In the genomic region with DNA sequence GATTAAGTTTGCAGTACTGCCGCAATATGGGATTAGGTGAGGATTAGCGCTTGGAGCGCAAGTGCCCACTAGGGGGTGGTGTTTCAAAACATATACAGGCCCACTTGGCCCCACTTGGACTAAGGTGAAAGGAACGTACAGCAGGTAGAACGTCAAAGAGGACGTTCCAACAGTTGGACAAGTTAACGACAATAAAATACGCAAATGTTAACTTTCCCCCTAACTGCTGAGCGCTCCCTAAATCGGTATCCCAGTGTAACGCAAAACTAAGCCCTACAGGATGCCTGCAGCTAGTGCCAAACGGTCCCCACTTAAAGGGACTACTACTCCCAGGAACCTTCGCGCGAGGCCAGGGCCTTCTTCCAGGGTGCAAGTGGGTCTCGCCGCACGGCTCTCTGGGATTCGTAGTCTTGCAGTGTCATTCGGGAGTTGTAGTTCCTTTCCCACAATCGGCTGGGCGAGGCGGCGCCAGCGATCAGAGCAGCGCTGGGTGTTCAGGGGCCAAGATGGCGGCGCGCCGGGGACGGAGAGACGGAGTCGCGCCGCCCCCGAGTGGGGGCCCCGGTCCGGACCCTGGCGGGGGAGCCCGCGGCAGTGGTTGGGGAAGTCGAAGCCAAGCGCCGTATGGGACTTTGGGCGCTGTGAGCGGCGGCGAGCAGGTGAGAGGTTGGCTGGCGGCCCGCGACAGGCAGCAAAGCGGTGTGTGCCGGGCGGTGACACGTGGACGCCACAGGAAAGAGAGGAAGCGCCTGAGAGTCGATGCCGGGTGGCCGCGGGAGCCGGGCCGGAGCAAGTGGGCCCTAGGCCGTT, we compare ENCODE assay signal across 1 cellular context.
TF ChIP-seq lines count a peak whose summit lies in the region.

A gene with protein sequence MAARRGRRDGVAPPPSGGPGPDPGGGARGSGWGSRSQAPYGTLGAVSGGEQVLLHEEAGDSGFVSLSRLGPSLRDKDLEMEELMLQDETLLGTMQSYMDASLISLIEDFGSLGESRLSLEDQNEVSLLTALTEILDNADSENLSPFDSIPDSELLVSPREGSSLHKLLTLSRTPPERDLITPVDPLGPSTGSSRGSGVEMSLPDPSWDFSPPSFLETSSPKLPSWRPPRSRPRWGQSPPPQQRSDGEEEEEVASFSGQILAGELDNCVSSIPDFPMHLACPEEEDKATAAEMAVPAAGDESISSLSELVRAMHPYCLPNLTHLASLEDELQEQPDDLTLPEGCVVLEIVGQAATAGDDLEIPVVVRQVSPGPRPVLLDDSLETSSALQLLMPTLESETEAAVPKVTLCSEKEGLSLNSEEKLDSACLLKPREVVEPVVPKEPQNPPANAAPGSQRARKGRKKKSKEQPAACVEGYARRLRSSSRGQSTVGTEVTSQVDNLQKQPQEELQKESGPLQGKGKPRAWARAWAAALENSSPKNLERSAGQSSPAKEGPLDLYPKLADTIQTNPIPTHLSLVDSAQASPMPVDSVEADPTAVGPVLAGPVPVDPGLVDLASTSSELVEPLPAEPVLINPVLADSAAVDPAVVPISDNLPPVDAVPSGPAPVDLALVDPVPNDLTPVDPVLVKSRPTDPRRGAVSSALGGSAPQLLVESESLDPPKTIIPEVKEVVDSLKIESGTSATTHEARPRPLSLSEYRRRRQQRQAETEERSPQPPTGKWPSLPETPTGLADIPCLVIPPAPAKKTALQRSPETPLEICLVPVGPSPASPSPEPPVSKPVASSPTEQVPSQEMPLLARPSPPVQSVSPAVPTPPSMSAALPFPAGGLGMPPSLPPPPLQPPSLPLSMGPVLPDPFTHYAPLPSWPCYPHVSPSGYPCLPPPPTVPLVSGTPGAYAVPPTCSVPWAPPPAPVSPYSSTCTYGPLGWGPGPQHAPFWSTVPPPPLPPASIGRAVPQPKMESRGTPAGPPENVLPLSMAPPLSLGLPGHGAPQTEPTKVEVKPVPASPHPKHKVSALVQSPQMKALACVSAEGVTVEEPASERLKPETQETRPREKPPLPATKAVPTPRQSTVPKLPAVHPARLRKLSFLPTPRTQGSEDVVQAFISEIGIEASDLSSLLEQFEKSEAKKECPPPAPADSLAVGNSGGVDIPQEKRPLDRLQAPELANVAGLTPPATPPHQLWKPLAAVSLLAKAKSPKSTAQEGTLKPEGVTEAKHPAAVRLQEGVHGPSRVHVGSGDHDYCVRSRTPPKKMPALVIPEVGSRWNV (N-terminal part only) (plus strand): TSS at position 478 of the 810 bp plus-strand sequence. CDS start 29 bp downstream, at position 507.

TF ChIP-seq in HepG2, 621 proteins besides CTCF, POLR2A, EP300 and RAD21 (continued from another document and continues in another):
- TF ChIP-seq, protein P1, sequence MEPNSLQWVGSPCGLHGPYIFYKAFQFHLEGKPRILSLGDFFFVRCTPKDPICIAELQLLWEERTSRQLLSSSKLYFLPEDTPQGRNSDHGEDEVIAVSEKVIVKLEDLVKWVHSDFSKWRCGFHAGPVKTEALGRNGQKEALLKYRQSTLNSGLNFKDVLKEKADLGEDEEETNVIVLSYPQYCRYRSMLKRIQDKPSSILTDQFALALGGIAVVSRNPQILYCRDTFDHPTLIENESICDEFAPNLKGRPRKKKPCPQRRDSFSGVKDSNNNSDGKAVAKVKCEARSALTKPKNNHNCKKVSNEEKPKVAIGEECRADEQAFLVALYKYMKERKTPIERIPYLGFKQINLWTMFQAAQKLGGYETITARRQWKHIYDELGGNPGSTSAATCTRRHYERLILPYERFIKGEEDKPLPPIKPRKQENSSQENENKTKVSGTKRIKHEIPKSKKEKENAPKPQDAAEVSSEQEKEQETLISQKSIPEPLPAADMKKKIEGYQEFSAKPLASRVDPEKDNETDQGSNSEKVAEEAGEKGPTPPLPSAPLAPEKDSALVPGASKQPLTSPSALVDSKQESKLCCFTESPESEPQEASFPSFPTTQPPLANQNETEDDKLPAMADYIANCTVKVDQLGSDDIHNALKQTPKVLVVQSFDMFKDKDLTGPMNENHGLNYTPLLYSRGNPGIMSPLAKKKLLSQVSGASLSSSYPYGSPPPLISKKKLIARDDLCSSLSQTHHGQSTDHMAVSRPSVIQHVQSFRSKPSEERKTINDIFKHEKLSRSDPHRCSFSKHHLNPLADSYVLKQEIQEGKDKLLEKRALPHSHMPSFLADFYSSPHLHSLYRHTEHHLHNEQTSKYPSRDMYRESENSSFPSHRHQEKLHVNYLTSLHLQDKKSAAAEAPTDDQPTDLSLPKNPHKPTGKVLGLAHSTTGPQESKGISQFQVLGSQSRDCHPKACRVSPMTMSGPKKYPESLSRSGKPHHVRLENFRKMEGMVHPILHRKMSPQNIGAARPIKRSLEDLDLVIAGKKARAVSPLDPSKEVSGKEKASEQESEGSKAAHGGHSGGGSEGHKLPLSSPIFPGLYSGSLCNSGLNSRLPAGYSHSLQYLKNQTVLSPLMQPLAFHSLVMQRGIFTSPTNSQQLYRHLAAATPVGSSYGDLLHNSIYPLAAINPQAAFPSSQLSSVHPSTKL (CRISPR knock-in tag; IDR thresholded peaks at IDR 0.05), result peak; percentile 46; the same call in 1 of the 2 replicates
- TF ChIP-seq, protein P2, sequence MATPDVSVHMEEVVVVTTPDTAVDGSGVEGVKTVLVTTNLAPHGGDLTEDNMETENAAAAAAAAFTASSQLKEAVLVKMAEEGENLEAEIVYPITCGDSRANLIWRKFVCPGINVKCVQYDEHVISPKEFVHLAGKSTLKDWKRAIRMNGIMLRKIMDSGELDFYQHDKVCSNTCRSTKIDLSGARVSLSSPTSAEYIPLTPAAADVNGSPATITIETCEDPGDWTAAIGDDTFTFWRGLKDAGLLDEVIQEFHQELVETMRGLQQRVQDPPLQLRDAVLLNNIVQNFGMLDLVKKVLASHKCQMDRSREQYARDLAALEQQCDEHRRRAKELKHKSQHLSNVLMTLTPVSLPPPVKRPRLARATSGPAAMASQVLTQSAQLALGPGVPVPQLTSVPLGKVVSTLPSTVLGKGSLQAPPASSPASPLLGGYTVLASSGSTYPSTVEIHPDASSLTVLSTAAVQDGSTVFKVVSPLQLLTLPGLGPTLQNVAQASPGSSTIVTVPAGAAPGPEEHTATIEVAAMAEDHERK (CRISPR knock-in tag; IDR thresholded peaks at IDR 0.05; ENCODE audit: low read depth), result peak; percentile 65; the same call in 1 of the 2 replicates
- TF ChIP-seq MTF1 (CRISPR knock-in tag; IDR thresholded peaks at IDR 0.05) (no peak), FOXK2 (IDR thresholded peaks at IDR 0.05) (peak; percentile 44; the same call in 1 of the 2 replicates), ATM (IDR thresholded peaks at IDR 0.05; ENCODE audit: borderline replicate concordance) (no peak), SP1 (IDR thresholded peaks at IDR 0.05) (no peak), SP1 (CRISPR knock-in tag; IDR thresholded peaks at IDR 0.05) (peak; percentile 37; the same call in 1 of the 2 replicates), ZNF777 (CRISPR knock-in tag; IDR thresholded peaks at IDR 0.05) (peak; percentile 49), ZNF792 (CRISPR knock-in tag; IDR thresholded peaks at IDR 0.05) (peak; percentile 82; the same call in 1 of the 2 replicates), ZNF337 (CRISPR knock-in tag; IDR thresholded peaks at IDR 0.05; ENCODE audit: borderline replicate concordance, low read depth) (peak; percentile 76; the same call in 1 of the 2 replicates), WIZ (CRISPR knock-in tag; IDR thresholded peaks at IDR 0.05) (peak; percentile 61; the same call in 1 of the 2 replicates), NCOA2 (CRISPR knock-in tag; IDR thresholded peaks at IDR 0.05) (peak; percentile 57), ZNF660 (CRISPR knock-in tag; IDR thresholded peaks at IDR 0.05; ENCODE audit: borderline replicate concordance, low read depth) (no peak), ELF3 (CRISPR knock-in tag; IDR thresholded peaks at IDR 0.05) (peak; percentile 75), HDAC1 (CRISPR knock-in tag; IDR thresholded peaks at IDR 0.05) (peak; percentile 85), ZNF850 (CRISPR knock-in tag; conservative IDR thresholded peaks at IDR 0.05) (no peak), ZMYM4 (CRISPR knock-in tag; IDR thresholded peaks at IDR 0.05) (peak; percentile 68), GATAD2A (CRISPR knock-in tag; IDR thresholded peaks at IDR 0.05) (peak; percentile 69), ZNF30 (CRISPR knock-in tag; IDR thresholded peaks at IDR 0.05) (no peak), ZNF546 (CRISPR knock-in tag; conservative IDR thresholded peaks at IDR 0.05) (0 out of 2 replicates have a peak, but pooled peaks have one; percentile 28), PCBP1 (IDR thresholded peaks at IDR 0.05; ENCODE audit: borderline replicate concordance, low read depth, low read length) (0 out of 2 replicates have a peak, but pooled peaks have one; percentile 13), ZFX (CRISPR knock-in tag; IDR thresholded peaks at IDR 0.05; ENCODE audit: low read depth) (peak; percentile 97), ZNF329 (CRISPR knock-in tag; IDR thresholded peaks at IDR 0.05; ENCODE audit: low read depth) (0 out of 2 replicates have a peak, but pooled peaks have one; percentile 39), TFDP2 (CRISPR knock-in tag; IDR thresholded peaks at IDR 0.05) (peak; percentile 57; the same call in 1 of the 2 replicates), ZBTB25 (CRISPR knock-in tag; IDR thresholded peaks at IDR 0.05) (peak; percentile 74; the same call in 1 of the 2 replicates), ATF4 (CRISPR knock-in tag; IDR thresholded peaks at IDR 0.05) (peak in 1 of 2 experiments; percentile 74; a peak in 1 of 4 replicates), ZNF746 (CRISPR knock-in tag; IDR thresholded peaks at IDR 0.05) (no peak)
- TF ChIP-seq, protein P3, sequence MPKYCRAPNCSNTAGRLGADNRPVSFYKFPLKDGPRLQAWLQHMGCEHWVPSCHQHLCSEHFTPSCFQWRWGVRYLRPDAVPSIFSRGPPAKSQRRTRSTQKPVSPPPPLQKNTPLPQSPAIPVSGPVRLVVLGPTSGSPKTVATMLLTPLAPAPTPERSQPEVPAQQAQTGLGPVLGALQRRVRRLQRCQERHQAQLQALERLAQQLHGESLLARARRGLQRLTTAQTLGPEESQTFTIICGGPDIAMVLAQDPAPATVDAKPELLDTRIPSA (CRISPR knock-in tag; IDR thresholded peaks at IDR 0.05; ENCODE audit: borderline replicate concordance), result peak; percentile 68; the same call in 1 of the 2 replicates
- TF ChIP-seq, protein P4, sequence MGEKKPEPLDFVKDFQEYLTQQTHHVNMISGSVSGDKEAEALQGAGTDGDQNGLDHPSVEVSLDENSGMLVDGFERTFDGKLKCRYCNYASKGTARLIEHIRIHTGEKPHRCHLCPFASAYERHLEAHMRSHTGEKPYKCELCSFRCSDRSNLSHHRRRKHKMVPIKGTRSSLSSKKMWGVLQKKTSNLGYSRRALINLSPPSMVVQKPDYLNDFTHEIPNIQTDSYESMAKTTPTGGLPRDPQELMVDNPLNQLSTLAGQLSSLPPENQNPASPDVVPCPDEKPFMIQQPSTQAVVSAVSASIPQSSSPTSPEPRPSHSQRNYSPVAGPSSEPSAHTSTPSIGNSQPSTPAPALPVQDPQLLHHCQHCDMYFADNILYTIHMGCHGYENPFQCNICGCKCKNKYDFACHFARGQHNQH (CRISPR knock-in tag; IDR thresholded peaks at IDR 0.05), result peak; percentile 67; the same call in 1 of the 2 replicates
- TF ChIP-seq, protein P5, sequence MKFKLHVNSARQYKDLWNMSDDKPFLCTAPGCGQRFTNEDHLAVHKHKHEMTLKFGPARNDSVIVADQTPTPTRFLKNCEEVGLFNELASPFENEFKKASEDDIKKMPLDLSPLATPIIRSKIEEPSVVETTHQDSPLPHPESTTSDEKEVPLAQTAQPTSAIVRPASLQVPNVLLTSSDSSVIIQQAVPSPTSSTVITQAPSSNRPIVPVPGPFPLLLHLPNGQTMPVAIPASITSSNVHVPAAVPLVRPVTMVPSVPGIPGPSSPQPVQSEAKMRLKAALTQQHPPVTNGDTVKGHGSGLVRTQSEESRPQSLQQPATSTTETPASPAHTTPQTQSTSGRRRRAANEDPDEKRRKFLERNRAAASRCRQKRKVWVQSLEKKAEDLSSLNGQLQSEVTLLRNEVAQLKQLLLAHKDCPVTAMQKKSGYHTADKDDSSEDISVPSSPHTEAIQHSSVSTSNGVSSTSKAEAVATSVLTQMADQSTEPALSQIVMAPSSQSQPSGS (CRISPR knock-in tag; IDR thresholded peaks at IDR 0.05), result peak; percentile 81
- TF ChIP-seq, protein P6, sequence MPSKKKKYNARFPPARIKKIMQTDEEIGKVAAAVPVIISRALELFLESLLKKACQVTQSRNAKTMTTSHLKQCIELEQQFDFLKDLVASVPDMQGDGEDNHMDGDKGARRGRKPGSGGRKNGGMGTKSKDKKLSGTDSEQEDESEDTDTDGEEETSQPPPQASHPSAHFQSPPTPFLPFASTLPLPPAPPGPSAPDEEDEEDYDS (CRISPR knock-in tag; IDR thresholded peaks at IDR 0.05), result peak; percentile 85
- TF ChIP-seq, protein P7, sequence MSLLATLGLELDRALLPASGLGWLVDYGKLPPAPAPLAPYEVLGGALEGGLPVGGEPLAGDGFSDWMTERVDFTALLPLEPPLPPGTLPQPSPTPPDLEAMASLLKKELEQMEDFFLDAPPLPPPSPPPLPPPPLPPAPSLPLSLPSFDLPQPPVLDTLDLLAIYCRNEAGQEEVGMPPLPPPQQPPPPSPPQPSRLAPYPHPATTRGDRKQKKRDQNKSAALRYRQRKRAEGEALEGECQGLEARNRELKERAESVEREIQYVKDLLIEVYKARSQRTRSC (CRISPR knock-in tag; IDR thresholded peaks at IDR 0.05; ENCODE audit: low read depth), result no peak
